1 cellular context compared by ENCODE assay signal in the genomic region with DNA sequence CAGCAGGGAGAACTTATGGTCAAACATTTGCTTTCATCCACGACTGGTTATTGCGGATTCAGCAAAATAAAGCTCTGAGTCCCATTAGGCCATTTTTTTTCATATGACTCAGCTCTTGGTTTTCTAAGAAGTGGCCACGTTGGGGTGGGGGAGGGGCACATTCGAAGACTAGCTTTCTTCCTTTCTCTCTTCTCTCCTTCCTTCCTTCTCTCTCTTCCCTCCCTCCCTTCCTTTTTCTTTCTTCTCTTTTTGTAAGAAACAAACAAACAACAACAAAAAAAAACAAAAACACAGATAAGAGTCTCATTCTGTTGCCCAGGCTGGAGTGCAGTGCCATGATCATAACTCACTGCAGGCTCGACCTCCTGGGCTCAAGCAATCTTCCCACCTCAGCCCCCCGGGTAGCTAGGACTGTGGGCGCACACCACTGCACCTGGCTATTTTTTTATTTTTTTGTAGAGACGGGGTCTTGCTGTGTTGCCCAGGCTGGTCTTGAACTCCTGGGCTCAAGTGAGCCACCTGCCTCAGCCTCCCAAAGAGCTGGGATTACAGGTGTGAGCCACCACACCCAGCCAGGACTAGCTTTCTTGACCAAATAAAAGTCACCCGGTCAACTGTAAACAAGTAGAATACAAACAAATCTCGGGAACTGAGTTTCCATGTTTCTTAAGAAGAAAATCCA.
A peak's percentile ranks its signal among the peaks of the same experiment; 100 is the strongest.
TF ChIP-seq lines count a peak whose summit lies in the region.

No MANE protein-coding gene starts in this region.

TF ChIP-seq in K562, 482 proteins besides CTCF, POLR2A, EP300 and RAD21 (continued from another document and continues in another):
- peak; percentile 81 for TF ChIP-seq ATF3 (IDR thresholded peaks at IDR 0.05)
- no peak for TF ChIP-seq ATF3 (CRISPR knock-in tag; conservative IDR thresholded peaks at IDR 0.05)
- TF ChIP-seq, protein P1, sequence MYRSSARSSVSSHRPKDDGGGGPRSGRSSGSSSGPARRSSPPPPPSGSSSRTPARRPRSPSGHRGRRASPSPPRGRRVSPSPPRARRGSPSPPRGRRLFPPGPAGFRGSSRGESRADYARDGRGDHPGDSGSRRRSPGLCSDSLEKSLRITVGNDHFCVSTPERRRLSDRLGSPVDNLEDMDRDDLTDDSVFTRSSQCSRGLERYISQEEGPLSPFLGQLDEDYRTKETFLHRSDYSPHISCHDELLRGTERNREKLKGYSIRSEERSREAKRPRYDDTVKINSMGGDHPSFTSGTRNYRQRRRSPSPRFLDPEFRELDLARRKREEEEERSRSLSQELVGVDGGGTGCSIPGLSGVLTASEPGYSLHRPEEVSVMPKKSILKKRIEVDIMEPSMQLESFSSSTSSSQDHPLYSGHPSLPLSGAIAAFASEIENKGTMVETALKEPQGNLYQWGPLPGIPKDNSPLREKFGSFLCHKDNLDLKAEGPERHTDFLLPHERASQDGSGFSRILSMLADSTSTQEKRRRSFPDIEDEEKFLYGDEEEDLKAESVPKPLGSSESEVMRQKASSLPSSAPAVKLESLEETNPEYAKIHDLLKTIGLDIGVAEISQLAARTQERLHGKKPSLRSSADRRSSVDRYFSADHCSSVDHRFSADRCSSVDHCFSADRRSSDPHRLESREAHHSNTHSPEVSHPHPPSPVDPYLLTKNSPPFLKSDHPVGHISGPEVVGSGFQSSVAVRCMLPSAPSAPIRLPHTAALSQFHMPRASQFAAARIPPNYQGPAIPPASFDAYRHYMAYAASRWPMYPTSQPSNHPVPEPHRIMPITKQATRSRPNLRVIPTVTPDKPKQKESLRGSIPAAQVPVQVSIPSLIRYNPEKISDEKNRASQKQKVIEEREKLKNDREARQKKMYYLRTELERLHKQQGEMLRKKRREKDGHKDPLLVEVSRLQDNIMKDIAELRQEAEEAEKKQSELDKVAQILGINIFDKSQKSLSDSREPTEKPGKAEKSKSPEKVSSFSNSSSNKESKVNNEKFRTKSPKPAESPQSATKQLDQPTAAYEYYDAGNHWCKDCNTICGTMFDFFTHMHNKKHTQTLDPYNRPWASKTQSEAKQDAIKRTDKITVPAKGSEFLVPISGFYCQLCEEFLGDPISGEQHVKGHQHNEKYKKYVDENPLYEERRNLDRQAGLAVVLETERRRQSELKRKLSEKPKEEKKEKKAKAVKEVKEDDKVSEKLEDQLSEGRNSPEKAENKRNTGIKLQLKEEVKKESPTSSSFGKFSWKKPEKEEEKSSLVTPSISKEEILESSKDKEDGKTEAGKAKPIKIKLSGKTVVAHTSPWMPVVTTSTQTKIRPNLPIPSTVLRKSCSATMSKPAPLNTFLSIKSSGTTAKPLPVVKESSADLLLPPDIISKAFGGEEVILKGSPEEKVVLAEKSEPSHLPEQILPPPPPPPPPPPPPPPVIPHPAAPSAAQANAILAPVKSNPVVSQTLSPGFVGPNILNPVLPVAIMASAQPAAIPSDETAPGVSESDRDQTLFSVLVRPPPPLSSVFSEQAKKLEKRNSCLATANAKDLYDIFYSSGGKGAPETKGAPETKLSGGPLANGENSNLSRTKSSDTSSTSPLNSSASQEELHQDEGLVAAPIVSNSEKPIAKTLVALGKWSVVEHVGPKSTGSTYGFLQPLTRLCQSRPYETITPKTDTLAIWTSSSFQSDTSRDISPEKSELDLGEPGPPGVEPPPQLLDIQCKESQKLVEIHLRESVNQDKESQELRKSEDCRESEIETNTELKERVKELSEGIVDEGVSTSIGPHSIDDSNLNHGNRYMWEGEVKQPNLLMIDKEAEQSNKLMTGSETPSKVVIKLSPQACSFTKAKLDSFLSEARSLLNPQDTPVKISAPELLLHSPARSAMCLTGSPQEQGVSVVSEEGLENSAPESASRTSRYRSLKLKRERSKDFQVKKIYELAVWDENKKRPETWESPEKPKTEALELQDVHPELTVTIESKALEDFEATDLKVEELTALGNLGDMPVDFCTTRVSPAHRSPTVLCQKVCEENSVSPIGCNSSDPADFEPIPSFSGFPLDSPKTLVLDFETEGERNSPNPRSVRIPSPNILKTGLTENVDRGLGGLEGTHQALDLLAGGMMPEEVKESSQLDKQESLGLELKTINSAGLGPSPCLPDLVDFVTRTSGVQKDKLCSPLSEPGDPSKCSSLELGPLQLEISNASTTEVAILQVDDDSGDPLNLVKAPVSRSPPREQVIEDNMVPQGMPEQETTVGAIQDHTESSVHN (IDR thresholded peaks at IDR 0.05; ENCODE audit: borderline replicate concordance in 1 of 2, low read depth in 1 of 2): peak in 1 of 2 experiments; percentile 79; a peak in 2 of 4 replicates
- TF ChIP-seq GATAD2A (IDR thresholded peaks at IDR 0.05): peak; percentile 76; the same call in 1 of the 2 replicates
- no peak for TF ChIP-seq ZNF507 (tag; conservative IDR thresholded peaks at IDR 0.05)
- TF ChIP-seq ARNT (IDR thresholded peaks at IDR 0.05): peak in 1 of 2 experiments; percentile 88; a peak in 2 of 4 replicates
- peak; percentile 94 for TF ChIP-seq NFRKB (IDR thresholded peaks at IDR 0.05; ENCODE audit: low read depth)
- TF ChIP-seq DACH1 (IDR thresholded peaks at IDR 0.05; ENCODE audit: partially characterized antibody): peak; percentile 88
- no peak for TF ChIP-seq USF2 (CRISPR knock-in tag; IDR thresholded peaks at IDR 0.05)
- TF ChIP-seq XRCC5 (IDR thresholded peaks at IDR 0.05; ENCODE audit: low read depth, low read length): no peak
- TF ChIP-seq ZFP91 (CRISPR knock-in tag; IDR thresholded peaks at IDR 0.05): no peak
- TF ChIP-seq, protein P2, sequence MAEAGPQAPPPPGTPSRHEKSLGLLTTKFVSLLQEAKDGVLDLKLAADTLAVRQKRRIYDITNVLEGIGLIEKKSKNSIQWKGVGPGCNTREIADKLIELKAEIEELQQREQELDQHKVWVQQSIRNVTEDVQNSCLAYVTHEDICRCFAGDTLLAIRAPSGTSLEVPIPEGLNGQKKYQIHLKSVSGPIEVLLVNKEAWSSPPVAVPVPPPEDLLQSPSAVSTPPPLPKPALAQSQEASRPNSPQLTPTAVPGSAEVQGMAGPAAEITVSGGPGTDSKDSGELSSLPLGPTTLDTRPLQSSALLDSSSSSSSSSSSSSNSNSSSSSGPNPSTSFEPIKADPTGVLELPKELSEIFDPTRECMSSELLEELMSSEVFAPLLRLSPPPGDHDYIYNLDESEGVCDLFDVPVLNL (CRISPR knock-in tag; IDR thresholded peaks at IDR 0.05; ENCODE audit: low read depth): no peak
- TF ChIP-seq ZNF3 (CRISPR knock-in tag; IDR thresholded peaks at IDR 0.05): no peak
- peak; percentile 59 for TF ChIP-seq TRIM28 (IDR thresholded peaks at IDR 0.05)
- TF ChIP-seq HMGN3 (IDR thresholded peaks at IDR 0.05; ENCODE audit: borderline replicate concordance, extremely low read depth, insufficient read length, low read depth, low read length): no peak
- TF ChIP-seq ZNF239 (CRISPR knock-in tag; IDR thresholded peaks at IDR 0.05): no peak
- TF ChIP-seq ZNF197 (CRISPR knock-in tag; IDR thresholded peaks at IDR 0.05; ENCODE audit: low read depth): peak; percentile 76; the same call in 1 of the 2 replicates
- TF ChIP-seq ZNF717 (CRISPR knock-in tag; IDR thresholded peaks at IDR 0.05): no peak
- no peak for TF ChIP-seq PRMT5 (CRISPR knock-in tag; IDR thresholded peaks at IDR 0.05)
- TF ChIP-seq STAT5A (IDR thresholded peaks at IDR 0.05; ENCODE audit: borderline replicate concordance, low read length): peak; percentile 98
- no peak for TF ChIP-seq ZNF174 (CRISPR knock-in tag; IDR thresholded peaks at IDR 0.05)
- TF ChIP-seq MYBL2 (IDR thresholded peaks at IDR 0.05; ENCODE audit: low read depth): no peak
- TF ChIP-seq MYBL2 (CRISPR knock-in tag; IDR thresholded peaks at IDR 0.05; ENCODE audit: borderline replicate concordance): no peak
- no peak for TF ChIP-seq CREB1 (IDR thresholded peaks at IDR 0.05)
- TF ChIP-seq CREB1 (CRISPR knock-in tag; IDR thresholded peaks at IDR 0.05): no peak
- no peak for TF ChIP-seq ZNF408 (CRISPR knock-in tag; IDR thresholded peaks at IDR 0.05; ENCODE audit: low read depth)
- no peak for TF ChIP-seq ERF (CRISPR knock-in tag; IDR thresholded peaks at IDR 0.05)
- no peak for TF ChIP-seq NR2C1 (IDR thresholded peaks at IDR 0.05)
- peak; percentile 73 for TF ChIP-seq NR2C1 (tag; IDR thresholded peaks at IDR 0.05)
- TF ChIP-seq C11orf30 (IDR thresholded peaks at IDR 0.05; ENCODE audit: low read depth): peak; percentile 100
- peak; percentile 75; the same call in 1 of the 2 replicates for TF ChIP-seq HDAC2 (IDR thresholded peaks at IDR 0.05)
- no peak for TF ChIP-seq JUNB (CRISPR knock-in tag; conservative IDR thresholded peaks at IDR 0.05)
- no peak for TF ChIP-seq ZNF232 (CRISPR knock-in tag; IDR thresholded peaks at IDR 0.05)
- no peak for TF ChIP-seq WHSC1 (IDR thresholded peaks at IDR 0.05; ENCODE audit: low read length)
- TF ChIP-seq ARID4B (CRISPR knock-in tag; IDR thresholded peaks at IDR 0.05): no peak
- TF ChIP-seq KDM4B (IDR thresholded peaks at IDR 0.05; ENCODE audit: borderline replicate concordance in 2 of 2, low read depth in 1 of 2): no peak
- peak in 1 of 2 experiments; percentile 31; a peak in 1 of 4 replicates for TF ChIP-seq FOXA3 (CRISPR knock-in tag; conservative IDR thresholded peaks at IDR 0.05 in 1 of 2, IDR thresholded peaks at IDR 0.05 in 1 of 2)
- TF ChIP-seq, protein P3, sequence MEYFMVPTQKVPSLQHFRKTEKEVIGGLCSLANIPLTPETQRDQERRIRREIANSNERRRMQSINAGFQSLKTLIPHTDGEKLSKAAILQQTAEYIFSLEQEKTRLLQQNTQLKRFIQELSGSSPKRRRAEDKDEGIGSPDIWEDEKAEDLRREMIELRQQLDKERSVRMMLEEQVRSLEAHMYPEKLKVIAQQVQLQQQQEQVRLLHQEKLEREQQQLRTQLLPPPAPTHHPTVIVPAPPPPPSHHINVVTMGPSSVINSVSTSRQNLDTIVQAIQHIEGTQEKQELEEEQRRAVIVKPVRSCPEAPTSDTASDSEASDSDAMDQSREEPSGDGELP (CRISPR knock-in tag; IDR thresholded peaks at IDR 0.05; ENCODE audit: borderline replicate concordance): no peak
- TF ChIP-seq ZBTB5 (IDR thresholded peaks at IDR 0.05): 0 out of 2 replicates have a peak, but pooled peaks have one; percentile 39
